In genomic region chr7:55255501-55256445, GRCh38 we compare ENCODE assay signal across 8 cellular contexts.
A peak's percentile ranks its signal among the peaks of the same experiment; 100 is the strongest.
DNase-seq lines count a peak whose midpoint lies in the region; ATAC-seq lines count a peak whose summit lies in the region.

No MANE protein-coding gene starts in this region.

- peak overlapping the region; percentile 76 to 85 (median 84) for H3K4me3 Mint-ChIP-seq in CD4-positive, CD25-positive, alpha-beta regulatory T cell

- H3K27me3 Mint-ChIP-seq in CD4-positive, CD25-positive, alpha-beta regulatory T cell = peaks cover 67% of the 10 kb centered on the region

- peaks cover 9% of the 10 kb centered on the region for H3K27me3 ChIP-seq in CD4-positive, CD25-positive, alpha-beta regulatory T cell (ENCODE audit: control insufficient read depth, insufficient read depth, low read length)
- H3K27me3 ChIP-seq in esophagus (ENCODE audit: control insufficient read depth in 1 of 2, insufficient read depth in 2 of 2, low read length in 2 of 2) = no peaks in the 10 kb centered on the region
- H3K27me3 ChIP-seq in muscle layer of colon (ENCODE audit: control insufficient read depth in 1 of 2, insufficient read depth in 2 of 2, low read length in 2 of 2) = peaks cover 0 to under 1% of the 10 kb centered on the region in 2 donors

- H3K36me3 ChIP-seq in CD4-positive, CD25-positive, alpha-beta regulatory T cell (ENCODE audit: control insufficient read depth, insufficient read depth, low read length) = no peaks in the 10 kb centered on the region
- no peaks in the 10 kb centered on the region for H3K36me3 ChIP-seq in esophagus (ENCODE audit: control insufficient read depth in 2 of 2, insufficient read depth in 2 of 2, low read length in 1 of 2)
- no peaks in the 10 kb centered on the region for H3K36me3 ChIP-seq in muscle layer of colon (ENCODE audit: insufficient read depth, low read length)

- ATAC-seq in CD4-positive, CD25-positive, alpha-beta regulatory T cell (ENCODE audit: low read depth in 2 of 2) = peak; percentile 79 to 84
- peak; percentile 86 for ATAC-seq in GM19328 (IDR thresholded peaks at IDR 0.05; ENCODE audit: unreplicated experiment)
- peak; percentile 88 for ATAC-seq in HG03457 (IDR thresholded peaks at IDR 0.05; ENCODE audit: unreplicated experiment)

- H3K36me3 Mint-ChIP-seq in CD4-positive, CD25-positive, alpha-beta regulatory T cell = no peaks in the 10 kb centered on the region

- peak overlapping the region; percentile 46 for H3K4me3 ChIP-seq in CD4-positive, CD25-positive, alpha-beta regulatory T cell (ENCODE audit: low read depth, low read length)
- peak overlapping the region; percentile 59 to 63 for H3K4me3 ChIP-seq in esophagus (ENCODE audit: low read depth in 1 of 2, low read length in 2 of 2)
- peak overlapping the region; percentile 67 to 74 for H3K4me3 ChIP-seq in muscle layer of colon (ENCODE audit: low read depth in 1 of 2, low read length in 2 of 2)

- peak overlapping the region in 1 of 3 donors; percentile 57 for H3K27ac Mint-ChIP-seq in CD4-positive, CD25-positive, alpha-beta regulatory T cell

- peaks cover 18% of the 10 kb centered on the region for H3K4me1 ChIP-seq in CD4-positive, CD25-positive, alpha-beta regulatory T cell (ENCODE audit: control insufficient read depth, insufficient read depth, low read length, poor library complexity, severe bottlenecking)
- peaks cover 0 to 7% of the 10 kb centered on the region in 2 donors for H3K4me1 ChIP-seq in esophagus (ENCODE audit: control insufficient read depth in 2 of 2, insufficient read depth in 2 of 2, low read length in 1 of 2)
- no peaks in the 10 kb centered on the region for H3K4me1 ChIP-seq in muscle layer of colon (ENCODE audit: insufficient read depth, low read length)

- peaks cover 0 to 19% (median under 1%) of the 10 kb centered on the region in 4 donors for H3K4me1 Mint-ChIP-seq in CD4-positive, CD25-positive, alpha-beta regulatory T cell

- no peaks in the 10 kb centered on the region for H3K9me3 ChIP-seq in CD4-positive, CD25-positive, alpha-beta regulatory T cell (ENCODE audit: control insufficient read depth in 2 of 2, low read length in 2 of 2)
- no peaks in the 10 kb centered on the region for H3K9me3 ChIP-seq in esophagus (ENCODE audit: control insufficient read depth in 2 of 2, insufficient read depth in 1 of 2, low read depth in 1 of 2, low read length in 1 of 2)
- H3K9me3 ChIP-seq in muscle layer of colon (ENCODE audit: low read length) = no peaks in the 10 kb centered on the region

- peak; percentile 17 to 78 (median 58) for DNase-seq in CD4-positive, CD25-positive, alpha-beta regulatory T cell
- DNase-seq in NOMO-1 treated with DMSO at 0.1 percent for 48 hours (lab: John Stamatoyannopoulos, UW; ENCODE audit: unreplicated experiment) = peak; percentile 30
- DNase-seq in activated T-cell treated with anti-CD3 and anti-CD28 coated beads for 24 hours (ENCODE audit: low read depth) = peak; percentile 64
- DNase-seq in stimulated activated CD8-positive, alpha-beta memory T cell treated with anti-CD3 and anti-CD28 coated beads, Interleukin-7, amount 100 ng/mL, for 24 hours (ENCODE audit: low read depth) = peak; percentile 37

- H3K9me3 Mint-ChIP-seq in CD4-positive, CD25-positive, alpha-beta regulatory T cell = peaks cover 0 to 2% (median 0%) of the 10 kb centered on the region in 7 donors

- H3K9ac ChIP-seq in muscle layer of colon (ENCODE audit: low read length) = no peak overlapping the region

- H3K27ac ChIP-seq in CD4-positive, CD25-positive, alpha-beta regulatory T cell (ENCODE audit: insufficient read depth, low read length, poor library complexity, severe bottlenecking) = no peak overlapping the region
- H3K27ac ChIP-seq in esophagus (ENCODE audit: low read depth in 2 of 2, low read length in 1 of 2) = peak overlapping the region in 1 of 2 donors; percentile 25
- no peak overlapping the region for H3K27ac ChIP-seq in muscle layer of colon (ENCODE audit: low read depth, low read length)

- WGBS in esophagus, 2 donors = 19 to 20% methylated on average over 43 of the region's 43 CpGs
